In the genomic region with DNA sequence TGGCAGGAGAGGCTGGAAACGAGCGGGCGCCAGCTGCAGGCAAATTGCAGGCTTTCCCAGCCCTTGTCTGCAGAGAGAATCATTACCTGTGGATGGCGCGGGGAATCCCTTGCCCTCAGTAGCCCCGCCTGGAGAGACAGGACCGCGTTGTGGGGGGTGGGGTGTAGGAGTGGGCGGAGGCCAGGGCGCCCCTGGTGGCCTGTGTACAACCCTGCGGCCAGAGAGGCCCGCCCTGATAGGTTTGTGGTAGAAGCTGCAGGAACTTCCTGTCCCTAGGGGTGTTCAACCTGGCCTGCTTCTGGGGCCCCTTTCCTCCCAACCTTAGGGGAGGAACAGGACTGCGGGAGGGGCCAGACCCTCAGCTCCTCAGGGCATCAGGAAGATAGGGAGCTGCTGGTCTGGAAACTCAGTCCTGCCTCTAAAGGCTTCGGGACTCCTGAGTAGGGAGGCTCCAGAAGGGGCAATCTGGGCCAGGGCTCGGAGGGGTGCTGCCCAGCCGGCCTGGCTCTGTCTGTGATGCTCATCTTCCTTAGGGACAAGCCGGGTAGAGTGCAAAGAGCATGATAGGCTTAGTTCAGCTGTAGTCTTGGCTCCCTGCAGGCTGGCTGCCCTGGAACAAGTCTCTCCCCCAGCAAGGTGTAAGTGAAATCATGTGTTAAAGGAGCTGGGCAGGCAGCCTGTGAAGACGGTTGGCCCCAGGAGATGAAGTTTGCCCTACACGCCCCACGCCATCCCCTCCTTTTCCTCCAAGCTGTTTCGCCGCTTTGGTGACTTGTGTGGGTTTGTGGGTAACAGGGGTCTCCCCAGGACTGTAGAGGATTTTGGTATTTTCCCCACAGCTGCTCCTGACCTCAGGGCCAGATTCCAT, we compare ENCODE assay signal across 8 cellular contexts.
DNase-seq lines count a peak whose midpoint lies in the region; ATAC-seq and TF ChIP-seq lines count a peak whose summit lies in the region.

No MANE protein-coding gene starts in this region.

- ATAC-seq in GM21717 (IDR thresholded peaks at IDR 0.05; ENCODE audit: unreplicated experiment) (peak; percentile 62), RWPE2 (ENCODE audit: low read depth) (peak; percentile 85)

- H3K9ac ChIP-seq in subcutaneous abdominal adipose tissue (ENCODE audit: low read length in 5 of 5) = peak overlapping the region in 4 of 5 donors; percentile 40 to 81 (median 50)

- H3K4me1 ChIP-seq in DOHH2 (ENCODE audit: control insufficient read depth, low read length) = peaks cover 44% of the 10 kb centered on the region
- no peaks in the 10 kb centered on the region for H3K4me1 ChIP-seq in RWPE2 (ENCODE audit: insufficient read depth, poor library complexity, severe bottlenecking)
- H3K4me1 ChIP-seq in neuron (ENCODE audit: insufficient read depth, low read length) = peaks cover 20% of the 10 kb centered on the region
- H3K4me1 ChIP-seq in subcutaneous abdominal adipose tissue (ENCODE audit: control insufficient read depth in 5 of 5, insufficient read depth in 5 of 5, low read length in 5 of 5) = peaks cover 0 to 59% (median 44%) of the 10 kb centered on the region in 5 donors

- H3K27me3 ChIP-seq in DOHH2 (ENCODE audit: control insufficient read depth, low read length) = no peaks in the 10 kb centered on the region
- no peaks in the 10 kb centered on the region for H3K27me3 ChIP-seq in RWPE2 (ENCODE audit: insufficient read depth, poor library complexity, severe bottlenecking)
- no peaks in the 10 kb centered on the region for H3K27me3 ChIP-seq in neuron (ENCODE audit: insufficient read depth, low read length)
- no peaks in the 10 kb centered on the region for H3K27me3 ChIP-seq in subcutaneous abdominal adipose tissue (ENCODE audit: control insufficient read depth in 5 of 5, insufficient read depth in 4 of 5, low read length in 5 of 5)

- H3K79me2 ChIP-seq in DOHH2 (ENCODE audit: control insufficient read depth, low read length) = no peaks in the 10 kb centered on the region

- peaks cover 5% of the 10 kb centered on the region for H3K36me3 ChIP-seq in DOHH2 (ENCODE audit: control insufficient read depth, low read length)
- no peaks in the 10 kb centered on the region for H3K36me3 ChIP-seq in RWPE2 (ENCODE audit: low read depth)
- no peaks in the 10 kb centered on the region for H3K36me3 ChIP-seq in neuron (ENCODE audit: insufficient read depth, low read length)
- H3K36me3 ChIP-seq in subcutaneous abdominal adipose tissue (ENCODE audit: control insufficient read depth in 5 of 5, insufficient read depth in 5 of 5, low read length in 5 of 5) = peaks cover 0 to 15% (median 7%) of the 10 kb centered on the region in 5 donors

- H3K27ac ChIP-seq in DOHH2 (ENCODE audit: low read depth, low read length) (peak overlapping the region; percentile 55), RWPE2 (ENCODE audit: poor library complexity, severe bottlenecking) (peak overlapping the region; percentile 54), subcutaneous abdominal adipose tissue (ENCODE audit: low read depth, low read length) (no peak overlapping the region)

- peak overlapping the region; percentile 89 for H3K4me2 ChIP-seq in DOHH2 (ENCODE audit: low read length)

- in situ Hi-C loops in KBM-7 (cut with MboI; ENCODE audit: low pct_unique_long_range_greater_than_20kb, low sequenced_read_pairs) = no loop called here

- DNase-seq in KBM-7 (peak; percentile 97), RWPE2 (ENCODE audit: low spot score) (peak; percentile 88), foreskin fibroblast (peak; percentile 68 to 91)
- peak; percentile 85 for DNase-seq in activated effector memory CD4-positive, alpha-beta T cell treated with Interleukin-2 at 50 U/mL for 16 hours

- H3F3A ChIP-seq in DOHH2 (ENCODE audit: control insufficient read depth, insufficient read depth) = no peaks in the 10 kb centered on the region

- TF ChIP-seq CTCF in DOHH2 (IDR thresholded peaks at IDR 0.05; ENCODE audit: low read depth, low read length, poor library complexity, severe bottlenecking) = peak; percentile 96
- TF ChIP-seq CTCF in RWPE2 (IDR thresholded peaks at IDR 0.05; ENCODE audit: poor library complexity, severe bottlenecking) = peak; percentile 87
- peak; percentile 93 for TF ChIP-seq CTCF in foreskin fibroblast (IDR thresholded peaks at IDR 0.05; ENCODE audit: low read depth, low read length)

- H3K9me2 ChIP-seq in DOHH2 (replicated peaks; ENCODE audit: control insufficient read depth, low read length) = no peaks in the 10 kb centered on the region

- no peak overlapping the region for H2AFZ ChIP-seq in neuron (ENCODE audit: low read depth, low read length)

- no peaks in the 10 kb centered on the region for H3K9me3 ChIP-seq in DOHH2 (ENCODE audit: control insufficient read depth, insufficient read depth, low read length)
- no peaks in the 10 kb centered on the region for H3K9me3 ChIP-seq in RWPE2 (ENCODE audit: severe bottlenecking)
- H3K9me3 ChIP-seq in neuron (ENCODE audit: low read length) = no peaks in the 10 kb centered on the region
- H3K9me3 ChIP-seq in subcutaneous abdominal adipose tissue (ENCODE audit: control insufficient read depth in 5 of 5, low read length in 5 of 5) = no peaks in the 10 kb centered on the region

- H4K20me1 ChIP-seq in DOHH2 (ENCODE audit: control insufficient read depth, insufficient read depth, low read depth, low read length) = peaks cover 9% of the 10 kb centered on the region; the same call in 1 of the 2 replicates

- H3K4me3 ChIP-seq in DOHH2 (ENCODE audit: low read length) (peak overlapping the region; percentile 81), RWPE2 (ENCODE audit: severe bottlenecking) (peak overlapping the region; percentile 60), foreskin fibroblast (ENCODE audit: low read depth in 1 of 2, low read length in 2 of 2) (peak overlapping the region; percentile 92 to 97), neuron (ENCODE audit: low read length) (peak overlapping the region; percentile 25), subcutaneous abdominal adipose tissue (ENCODE audit: low read depth in 1 of 5, low read length in 5 of 5) (peak overlapping the region; percentile 78 to 92 (median 89))

Comparison
In these comparisons a context has a peak if more than half of its experiments do, and no peak if none do; other contexts are left out.
1. H3K4me3 ChIP-seq: peak in every context shown above with its lines; median percentile 94 in foreskin fibroblast; 89 in subcutaneous abdominal adipose tissue; 81 in DOHH2; 60 in RWPE2; 25 in neuron.